In genomic region chr13:97856001-97856675, GRCh38 we compare ENCODE assay signal across 7 cellular contexts.
DNase-seq lines count a peak whose midpoint lies in the region; ATAC-seq, FAIRE-seq and TF ChIP-seq lines count a peak whose summit lies in the region.

No MANE protein-coding gene starts in this region.

- TF ChIP-seq POLR2A in GM12878 (IDR thresholded peaks at IDR 0.05; ENCODE audit: low read depth, low read length) (no peak), upper lobe of left lung (IDR thresholded peaks at IDR 0.05) (no peak)

- no TSS peak for BruUV-seq in GM12878 (replicated peaks; lab: Mats Ljungman, UMichigan)

- TF ChIP-seq RAD21 in GM12878 (IDR thresholded peaks at IDR 0.05; ENCODE audit: insufficient read depth, low read depth, low read length), result no peak
- TF ChIP-seq RAD21 in liver (IDR thresholded peaks at IDR 0.05), result no peak

- no peaks in the 10 kb centered on the region for H3K9me3 ChIP-seq in GM12878 (replicated peaks; ENCODE audit: control insufficient read depth, insufficient read depth, low read length)
- H3K9me3 ChIP-seq in liver (ENCODE audit: control insufficient read depth in 4 of 4, low read length in 3 of 4), result no peaks in the 10 kb centered on the region
- no peaks in the 10 kb centered on the region for H3K9me3 ChIP-seq in upper lobe of left lung

- H3K36me3 ChIP-seq in GM12878 (ENCODE audit: control insufficient read depth in 2 of 2, insufficient read depth in 2 of 2, low read length in 1 of 2) (no peaks in the 10 kb centered on the region), liver (ENCODE audit: control insufficient read depth in 4 of 4, insufficient read depth in 3 of 4, low read depth in 1 of 4, low read length in 3 of 4) (no peaks in the 10 kb centered on the region), upper lobe of left lung (no peaks in the 10 kb centered on the region)

- DNase-seq in HCEC 1CT (peak; percentile 31), GM12878 (ENCODE audit: low read depth, low spot score) (no peak), upper lobe of left lung (peak in 1 of 2 donors; percentile 32), COLO829 (ENCODE audit: low spot score) (no peak), NOMO-1 treated with dmso at 0.1 percent for 144 hours (lab: John Stamatoyannopoulos, UW; ENCODE audit: unreplicated experiment) (no peak)

- TF ChIP-seq EP300 in GM12878 (IDR thresholded peaks at IDR 0.05; ENCODE audit: borderline replicate concordance in 1 of 2, control insufficient read depth in 1 of 2, low read depth in 2 of 2, low read length in 2 of 2) (no peak), upper lobe of left lung (IDR thresholded peaks at IDR 0.05) (no peak)

- POLR2A ChIA-PET in GM12878 (lab: Charles Lee), result no interaction called here

- ATAC-seq in GM12878 (peak; percentile 71), upper lobe of left lung (ENCODE audit: low FRiP score in 2 of 2) (peak; percentile 43 to 54), GM21528 (IDR thresholded peaks at IDR 0.05; ENCODE audit: low FRiP score, unreplicated experiment) (no peak)

- H3K27ac ChIP-seq in GM12878 (ENCODE audit: control insufficient read depth, insufficient read depth), result no peak overlapping the region
- H3K27ac ChIP-seq in liver (ENCODE audit: low read depth in 1 of 2, low read length in 2 of 2), result no peak overlapping the region
- H3K27ac ChIP-seq in upper lobe of left lung, result peak overlapping the region in 3 of 4 donors; percentile 7 to 10 (median 9)

- TF ChIP-seq CTCF in GM12878 (IDR thresholded peaks at IDR 0.05 in 2 of 3, conservative IDR thresholded peaks at IDR 0.05 in 1 of 3; ENCODE audit: control insufficient read depth in 2 of 3, extremely low read depth in 1 of 3, insufficient read depth in 1 of 3, low read depth in 3 of 3, low read length in 3 of 3), result no peak
- no peak for TF ChIP-seq CTCF in liver (IDR thresholded peaks at IDR 0.05; ENCODE audit: low read depth, low read length, missing input control)
- TF ChIP-seq CTCF in upper lobe of left lung (IDR thresholded peaks at IDR 0.05), result no peak

- under 1% methylated on average over 9 of the region's 9 CpGs for WGBS in GM12878 (ENCODE audit: insufficient coverage, insufficient replicate concordance, low lambda C conversion rate, missing lambda C conversion rate)
- 64% methylated on average over 9 of the region's 9 CpGs for WGBS in liver
- WGBS in upper lobe of left lung, 2 donors, result 56 to 71% methylated on average over 9 of the region's 9 CpGs

- no peaks in the 10 kb centered on the region for H3K79me2 ChIP-seq in GM12878 (ENCODE audit: control insufficient read depth, insufficient read depth, low read length)

- H3K9ac ChIP-seq in GM12878 (ENCODE audit: control insufficient read depth, insufficient read depth, low read length) (no peak overlapping the region), liver (ENCODE audit: low read depth in 1 of 2, low read length in 2 of 2) (no peak overlapping the region)

- H3K27me3 ChIP-seq in GM12878 (replicated peaks in 1 of 2; ENCODE audit: control insufficient read depth in 2 of 2, insufficient read depth in 2 of 2, low read length in 1 of 2), result 0 out of 4 replicates have a peak, but pooled peaks cover 0 to 2% of the 10 kb centered on the region in 2 experiments
- H3K27me3 ChIP-seq in liver (ENCODE audit: control insufficient read depth in 4 of 4, insufficient read depth in 4 of 4, low read length in 3 of 4), result no peaks in the 10 kb centered on the region
- no peaks in the 10 kb centered on the region for H3K27me3 ChIP-seq in upper lobe of left lung

- H3K4me1 ChIP-seq in GM12878 (ENCODE audit: control insufficient read depth, insufficient read depth, low read length) (peaks cover 13% of the 10 kb centered on the region), liver (ENCODE audit: control insufficient read depth in 4 of 4, insufficient read depth in 4 of 4, low read length in 3 of 4) (no peaks in the 10 kb centered on the region), upper lobe of left lung (peaks cover 0 to 8% (median 4%) of the 10 kb centered on the region in 4 donors)

- H4K20me1 ChIP-seq in GM12878 (ENCODE audit: control insufficient read depth, insufficient read depth), result no peaks in the 10 kb centered on the region

- H3K4me2 ChIP-seq in GM12878 (ENCODE audit: control insufficient read depth, insufficient read depth), result no peak overlapping the region

- CTCF ChIA-PET in GM12878 (lab: Yijun Ruan, JAX), result interaction anchor here (0.6 to 4.7 kb wide), 36 partner anchors 9 to 987 kb away, joined by 3 to 24 read pairs (median 4); no protein-coding TSS in a partner anchor

- no peak for FAIRE-seq in GM12878 (lab: Jason Lieb, UNC)

- intact Hi-C loops in GM12878 (cut with micrococcal nuclease; ENCODE audit: unreplicated experiment), result loop anchor here (5.0 to 10.0 kb wide), 2 partner anchors 119 to 576 kb away; no protein-coding TSS in a partner anchor

- no peak overlapping the region for H3K4me3 ChIP-seq in GM12878
- H3K4me3 ChIP-seq in liver (ENCODE audit: low read depth in 1 of 3, low read length in 3 of 3), result no peak overlapping the region
- no peak overlapping the region for H3K4me3 ChIP-seq in upper lobe of left lung

- SMC1A ChIA-PET in GM12878 (lab: Charles Lee; ENCODE audit: uncharacterized antibody, unreplicated experiment), result interaction anchor here (0.6 to 1.5 kb wide), 12 partner anchors 16 to 987 kb away, joined by 3 to 6 read pairs (median 4); no protein-coding TSS in a partner anchor

- RAD21 ChIA-PET in GM12878 (lab: Charles Lee; ENCODE audit: unreplicated experiment), result interaction anchor here (0.9 to 3.3 kb wide), 9 partner anchors 10 to 988 kb away, joined by 3 to 16 read pairs (median 7); no protein-coding TSS in a partner anchor

- H2AFZ ChIP-seq in GM12878 (ENCODE audit: control insufficient read depth, low read depth, low read length), result no peak overlapping the region

- in situ Hi-C loops in GM12878 (cut with MboI), result loop anchor here (10.0 kb wide), 2 partner anchors 589 to 819 kb away; no protein-coding TSS in a partner anchor

TF ChIP-seq in GM12878, 131 proteins besides CTCF, POLR2A, EP300 and RAD21 (continues in another document):
- no peak for TF ChIP-seq MTA2 (IDR thresholded peaks at IDR 0.05; ENCODE audit: low read depth)
- TF ChIP-seq SUPT20H (IDR thresholded peaks at IDR 0.05; ENCODE audit: borderline replicate concordance, control insufficient read depth, low read depth, low read length), result no peak
- no peak for TF ChIP-seq BHLHE40 (IDR thresholded peaks at IDR 0.05; ENCODE audit: borderline replicate concordance in 1 of 2, low read depth in 2 of 2, low read length in 1 of 2)
- no peak for TF ChIP-seq CEBPB (IDR thresholded peaks at IDR 0.05; ENCODE audit: borderline replicate concordance in 1 of 2, low read depth in 2 of 2, low read length in 2 of 2)
- no peak for TF ChIP-seq KDM1A (IDR thresholded peaks at IDR 0.05; ENCODE audit: borderline replicate concordance)
- TF ChIP-seq SKIL (IDR thresholded peaks at IDR 0.05; ENCODE audit: low read depth, poor library complexity, severe bottlenecking), result no peak
- TF ChIP-seq ZNF274 (IDR thresholded peaks at IDR 0.05; ENCODE audit: insufficient read depth, insufficient read length), result no peak
- TF ChIP-seq HDGF (IDR thresholded peaks at IDR 0.05), result no peak
- no peak for TF ChIP-seq MXI1 (IDR thresholded peaks at IDR 0.05; ENCODE audit: low read depth, low read length)

TF ChIP-seq in liver, 16 proteins besides CTCF, POLR2A, EP300 and RAD21:
- no peak for TF ChIP-seq RXRA (IDR thresholded peaks at IDR 0.05)
- TF ChIP-seq NR2F2 (IDR thresholded peaks at IDR 0.05), result peak; percentile 59

Comparison
In these comparisons a context has a peak if more than half of its experiments do, and no peak if none do; other contexts are left out.
1. H3K27ac ChIP-seq: peak in upper lobe of left lung (3 of 4); none in GM12878 (single experiment) and liver (0 of 2).